Comparison of ENCODE assay signal across 2 cellular contexts in genomic region chr4:152620915-152621314, GRCh38.
A peak's percentile ranks its signal among the peaks of the same experiment; 100 is the strongest.
TF ChIP-seq lines count a peak whose summit lies in the region.

No MANE protein-coding gene starts in this region.

TF ChIP-seq in GM23338, 12 proteins besides CTCF, POLR2A, EP300 and RAD21:
- TF ChIP-seq NANOG (IDR thresholded peaks at IDR 0.05; ENCODE audit: borderline replicate concordance) (no peak), ZNF331 (CRISPR knock-in tag; IDR thresholded peaks at IDR 0.05; ENCODE audit: low read depth) (no peak), JUNB (IDR thresholded peaks at IDR 0.05; ENCODE audit: unreplicated experiment) (no peak), EZH2 (IDR thresholded peaks at IDR 0.05; ENCODE audit: low read depth, unreplicated experiment) (no peak), CREB1 (CRISPR knock-in tag; IDR thresholded peaks at IDR 0.05; ENCODE audit: low read depth) (no peak), POLR2AphosphoS5 (IDR thresholded peaks at IDR 0.05; ENCODE audit: low read depth) (no peak), EZH2phosphoT487 (IDR thresholded peaks at IDR 0.05; ENCODE audit: unreplicated experiment) (no peak), ETS1 (IDR thresholded peaks at IDR 0.05) (no peak)

TF ChIP-seq in H1, 55 proteins besides CTCF, POLR2A, EP300 and RAD21:
- 0 out of 2 replicates have a peak, but pooled peaks have one; percentile 35 for TF ChIP-seq E2F6 (IDR thresholded peaks at IDR 0.05)
- TF ChIP-seq CBX8 (IDR thresholded peaks at IDR 0.05; ENCODE audit: borderline replicate concordance, low read depth, low read length) = no peak
